In the genomic region with DNA sequence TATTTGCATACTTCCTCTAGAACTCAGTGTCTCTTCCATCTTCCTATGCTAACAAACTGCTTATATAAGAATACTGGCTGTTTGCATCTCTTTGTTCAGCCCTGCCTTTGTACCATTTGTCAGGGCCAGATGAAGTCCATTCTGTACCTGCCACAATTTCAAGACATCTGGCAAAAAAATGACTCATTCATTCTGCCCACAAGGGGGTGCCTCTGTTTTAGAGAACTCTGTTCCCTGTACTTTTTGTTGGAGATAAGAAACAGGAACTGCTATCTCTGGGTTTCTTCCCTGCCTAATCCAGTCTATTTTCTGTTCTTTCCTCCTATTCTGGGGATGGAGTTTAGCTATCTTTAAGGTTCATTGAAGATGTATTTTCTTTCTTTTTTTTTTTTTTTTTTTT, we compare ENCODE assay signal across 19 cellular contexts. TPM values are rescaled to one million over a fixed set of nuclear protein-coding genes. Genes with fewer than 3 reads are reported as not detected.
DNase-seq lines count a peak whose midpoint lies in the region; TF ChIP-seq lines count a peak whose summit lies in the region.
"Had no signal": no experiment of that assay in that cellular context is flagged by ENCODE, and none has a peak within 500 bp of the region (broad histone marks: within the 10 kb centered on the region; RNA-seq: fewer than 3 reads in every experiment).

No MANE protein-coding gene starts in this region.

- no peak overlapping the region for H3K4me3 ChIP-seq in BE2C (ENCODE audit: low read depth, low read length)
- no peak overlapping the region for H3K4me3 ChIP-seq in epithelial cell of proximal tubule (ENCODE audit: low read depth, low read length)
- no peak overlapping the region for H3K4me3 ChIP-seq in uterus
- H3K4me3 ChIP-seq: BLaER1, coronary artery, tibial artery had no signal

- TF ChIP-seq POLR2A in uterus (IDR thresholded peaks at IDR 0.05): no peak

- CTCF ChIA-PET in Calu3 (lab: Charles Lee): no interaction called here

- no peak overlapping the region for H3K4me3 Mint-ChIP-seq in HFFc6
- no peak overlapping the region for H3K4me3 Mint-ChIP-seq in Calu3 (ENCODE audit: low read depth, unreplicated experiment)
- H3K4me3 Mint-ChIP-seq: neural crest cell; T-helper 1 cell treated with Interleukin-12 subunit alpha and Interleukin-12 subunit beta and Interleukin-4 antibody, amounts not matched to agents 30 μg/mL and 1 μg/mL, for 36 hours had no signal

- DNase-seq in BE2C (no peak), HFFc6 (no peak), OCI-M2 (lab: John Stamatoyannopoulos, UW; ENCODE audit: unreplicated experiment) (peak; percentile 85), epithelial cell of proximal tubule (ENCODE audit: low read depth) (no peak), Calu3 (no peak), GM20000 (ENCODE audit: low spot score) (no peak), uterus (no peak)
- DNase-seq in activated effector memory CD4-positive, alpha-beta T cell treated with Interleukin-2 at 50 U/mL for 16 hours: no peak
- DNase-seq: activated T-cell treated with anti-CD3 and anti-CD28 coated beads, Interleukin-2, amount 50 U/mL, for 48 hours; amygdala; hypothalamus; IMR-90; PC-3; stimulated activated CD4-positive, alpha-beta T cell treated with anti-CD3 and anti-CD28 coated beads, Interleukin-1b, Interleukin-23, amount 100 ng/mL, for 48 hours; tibial artery had no signal

- no peaks in the 10 kb centered on the region for H3K4me1 Mint-ChIP-seq in HFFc6 (ENCODE audit: low read depth)
- H3K4me1 Mint-ChIP-seq in Calu3 (ENCODE audit: low read depth, unreplicated experiment): no peaks in the 10 kb centered on the region
- H3K4me1 Mint-ChIP-seq: neural crest cell had no signal

- no peaks in the 10 kb centered on the region for H3K4me1 ChIP-seq in BE2C
- H3K4me1 ChIP-seq in uterus: no peaks in the 10 kb centered on the region
- H3K4me1 ChIP-seq: BLaER1, tibial artery had no signal

- H3K9me3 Mint-ChIP-seq in HFFc6: peaks cover 32% of the 10 kb centered on the region
- peaks cover 35% of the 10 kb centered on the region for H3K9me3 Mint-ChIP-seq in Calu3 (ENCODE audit: low read depth, unreplicated experiment)

- H3K36me3 Mint-ChIP-seq in HFFc6 (ENCODE audit: low read depth): peaks cover 82% of the 10 kb centered on the region
- H3K36me3 Mint-ChIP-seq in Calu3 (ENCODE audit: insufficient read depth, unreplicated experiment): peaks cover 8% of the 10 kb centered on the region

- H3K27ac ChIP-seq in uterus: no peak overlapping the region
- H3K27ac ChIP-seq: BLaER1, coronary artery, tibial artery had no signal

- no peaks in the 10 kb centered on the region for H3K9me3 ChIP-seq in BE2C
- H3K9me3 ChIP-seq in uterus: peaks cover 0 to 20% of the 10 kb centered on the region in 2 donors

- intact Hi-C loops in Calu3 (cut with micrococcal nuclease; ENCODE audit: unreplicated experiment): no loop called here
- intact Hi-C loops in uterus (cut with DNase I; ENCODE audit: low total_unique reads): no loop called here

- no peaks in the 10 kb centered on the region for H3K27me3 ChIP-seq in BE2C
- no peaks in the 10 kb centered on the region for H3K27me3 ChIP-seq in uterus
- H3K27me3 ChIP-seq: BLaER1, tibial artery had no signal

- BruUV-seq in Calu3 (replicated peaks; lab: Mats Ljungman, UMichigan): no TSS peak

- H3K36me3 ChIP-seq in BE2C (no peaks in the 10 kb centered on the region), uterus (peaks cover 0 to 3% of the 10 kb centered on the region in 2 donors)

- TF ChIP-seq CTCF in BE2C (IDR thresholded peaks at IDR 0.05; ENCODE audit: low read depth, low read length) (peak; percentile 30; the same call in 1 of the 2 replicates), HFFc6 (IDR thresholded peaks at IDR 0.05) (peak; percentile 48), epithelial cell of proximal tubule (conservative IDR thresholded peaks at IDR 0.05; ENCODE audit: low read depth, low read length) (peak; percentile 4), Calu3 (IDR thresholded peaks at IDR 0.05; ENCODE audit: unreplicated experiment) (no peak), GM20000 (IDR thresholded peaks at IDR 0.05; ENCODE audit: extremely low read depth, missing control alignments) (no peak), uterus (IDR thresholded peaks at IDR 0.05) (no peak)

- H3K27ac Mint-ChIP-seq in HFFc6 (no peak overlapping the region), Calu3 (ENCODE audit: unreplicated experiment) (no peak overlapping the region)
- H3K27ac Mint-ChIP-seq: T-helper 1 cell treated with Interleukin-12 subunit alpha and Interleukin-12 subunit beta and Interleukin-4 antibody, amounts not matched to agents 30 μg/mL and 1 μg/mL, for 36 hours had no signal

- H3K27me3 Mint-ChIP-seq in HFFc6 (ENCODE audit: insufficient read depth) (no peaks in the 10 kb centered on the region; the same call in 1 of the 2 replicates), Calu3 (ENCODE audit: unreplicated experiment) (no peaks in the 10 kb centered on the region)

RNA-seq across cellular contexts. Expression of a gene that starts 23.0 kb away (rescaled TPM):
- 13.4 TPM for polyA plus RNA-seq in BE2C (2012; ENCODE audit: insufficient read depth, insufficient read length, low read depth)
- 1 to 10 TPM; 6.6 to 8.4 (median 6.9) TPM for total RNA-seq in HFFc6 (2021; fragmentation: NEBNext Ultra II Directional; extraction: Animal tissue kit (Norgen Biotek cat#: 25700))
- total RNA-seq in epithelial cell of proximal tubule (3.3 and 4.3 TPM in 2 replicates), Calu3 (2022) (4.4 and 4.9 TPM in 2 replicates), uterus (10 to 100 TPM in 3 of 4 donors, 1 to 10 TPM in 1; 2.4 to 34.0 (median 15.5) TPM)
- total RNA-seq: PC-3 had no signal

RNA-seq across cellular contexts. Expression of a gene that starts 23.1 kb away (rescaled TPM):
- polyA plus RNA-seq in BE2C (2012; ENCODE audit: insufficient read depth, insufficient read length, low read depth): 2.0 TPM
- total RNA-seq in HFFc6 (2021; fragmentation: NEBNext Ultra II Directional; extraction: Animal tissue kit (Norgen Biotek cat#: 25700)): 1 to 10 TPM; 2.0 to 3.1 (median 2.9) TPM
- total RNA-seq in epithelial cell of proximal tubule (2.7 and 3.2 TPM in 2 replicates), Calu3 (2022) (2.6 and 3.0 TPM in 2 replicates), uterus (10 to 100 TPM in 1 of 4 donors, 1 to 10 TPM in 3; 2.1 to 11.5 (median 5.1) TPM)
- total RNA-seq: PC-3 had no signal

Comparison
In these comparisons a context has a peak if more than half of its experiments do, and no peak if none do; other contexts are left out.
1. CTCF ChIP-seq: peak in BE2C (single experiment), HFFc6 (single experiment) and epithelial cell of proximal tubule (single experiment); none in Calu3 (single experiment), GM20000 (single experiment) and uterus (0 of 4).